In genomic region chr17:4314179-4314578, GRCh38 we compare ENCODE assay signal across 23 cellular contexts. TPM values are rescaled to one million over a fixed set of nuclear protein-coding genes. Genes with fewer than 3 reads are reported as not detected.
A peak's percentile ranks its signal among the peaks of the same experiment; 100 is the strongest.
DNase-seq lines count a peak whose midpoint lies in the region; ATAC-seq and TF ChIP-seq lines count a peak whose summit lies in the region.
"Had no signal": no experiment of that assay in that cellular context is flagged by ENCODE, and none has a peak within 500 bp of the region (broad histone marks: within the 10 kb centered on the region; RNA-seq: fewer than 3 reads in every experiment).

No MANE protein-coding gene starts in this region.

- POLR2A ChIA-PET in activated CD4-positive, alpha-beta T cell treated with anti-CD3 and anti-CD28 coated beads for 36 hours (lab: Charles Lee): no interaction called here
- POLR2A ChIA-PET in activated CD4-positive, alpha-beta T cell treated with anti-CD3 and anti-CD28 coated beads, Interleukin-2, amount 10 ng/mL, durations not matched to agents 7 days and 5 days (lab: Charles Lee): no interaction called here
- POLR2A ChIA-PET in Panc1 (lab: Charles Lee): no interaction called here

- H3K4me1 ChIP-seq in CD4-positive, CD25-positive, alpha-beta regulatory T cell (ENCODE audit: control insufficient read depth, insufficient read depth, low read length, poor library complexity, severe bottlenecking): peaks cover 20% of the 10 kb centered on the region
- H3K4me1 ChIP-seq in Panc1 (ENCODE audit: control insufficient read depth, insufficient read depth, low read length): peaks cover 43% of the 10 kb centered on the region
- H3K4me1 ChIP-seq: BE2C, SJCRH30 had no signal

- H3K4me3 ChIP-seq in CD4-positive, CD25-positive, alpha-beta regulatory T cell (ENCODE audit: low read depth, low read length): no peak overlapping the region
- no peak overlapping the region for H3K4me3 ChIP-seq in Panc1 (ENCODE audit: low read depth in 2 of 2, low read length in 2 of 2)
- H3K4me3 ChIP-seq: SJCRH30 had no signal

- H3K27me3 ChIP-seq in CD4-positive, CD25-positive, alpha-beta regulatory T cell (ENCODE audit: control insufficient read depth, insufficient read depth, low read length): no peaks in the 10 kb centered on the region
- no peaks in the 10 kb centered on the region for H3K27me3 ChIP-seq in Panc1 (ENCODE audit: control insufficient read depth, insufficient read depth, low read length)
- H3K27me3 ChIP-seq: BE2C, esophagus muscularis mucosa, SJCRH30 had no signal

- in situ Hi-C loops in Panc1 (cut with HindIII; ENCODE audit: low pct_unique_long_range_greater_than_20kb, low sequenced_read_pairs): no loop called here

- no peak for ATAC-seq in activated CD4-positive, alpha-beta T cell treated with anti-CD3 and anti-CD28 coated beads for 36 hours
- no peak for ATAC-seq in CD4-positive, CD25-positive, alpha-beta regulatory T cell (ENCODE audit: low read depth in 2 of 2)
- ATAC-seq in Panc1: no peak
- ATAC-seq: effector memory CD8-positive, alpha-beta T cell had no signal

- no peak overlapping the region for H3K4me3 Mint-ChIP-seq in activated CD4-positive, alpha-beta T cell treated with anti-CD3 and anti-CD28 coated beads for 36 hours
- no peak overlapping the region for H3K4me3 Mint-ChIP-seq in activated CD4-positive, alpha-beta T cell treated with anti-CD3 and anti-CD28 coated beads, Interleukin-2, amount 10 ng/mL, durations not matched to agents 7 days and 5 days
- H3K4me3 Mint-ChIP-seq in CD4-positive, CD25-positive, alpha-beta regulatory T cell: no peak overlapping the region
- no peak overlapping the region for H3K4me3 Mint-ChIP-seq in mesothelial cell of epicardium
- H3K4me3 Mint-ChIP-seq: activated naive CD8-positive, alpha-beta T cell treated with anti-CD3 and anti-CD28 coated beads, Interleukin-2, amount 10 ng/mL, durations not matched to agents 7 days and 5 days; effector memory CD8-positive, alpha-beta T cell; neural crest cell; T-helper 1 cell treated with Interleukin-12 subunit alpha and Interleukin-12 subunit beta and Interleukin-4 antibody, amounts not matched to agents 30 μg/mL and 1 μg/mL, for 36 hours; type B pancreatic cell had no signal

- H3K4me1 Mint-ChIP-seq in activated CD4-positive, alpha-beta T cell treated with anti-CD3 and anti-CD28 coated beads for 36 hours: peaks cover 74% of the 10 kb centered on the region
- H3K4me1 Mint-ChIP-seq in activated CD4-positive, alpha-beta T cell treated with anti-CD3 and anti-CD28 coated beads, Interleukin-2, amount 10 ng/mL, durations not matched to agents 7 days and 5 days: peaks cover 34% of the 10 kb centered on the region
- peaks cover 57 to 77% (median 63%) of the 10 kb centered on the region in 4 donors for H3K4me1 Mint-ChIP-seq in CD4-positive, CD25-positive, alpha-beta regulatory T cell
- peaks cover 61% of the 10 kb centered on the region for H3K4me1 Mint-ChIP-seq in mesothelial cell of epicardium

- DNase-seq in activated CD4-positive, alpha-beta T cell treated with anti-CD3 and anti-CD28 coated beads for 36 hours: no peak
- no peak for DNase-seq in activated CD4-positive, alpha-beta T cell treated with anti-CD3 and anti-CD28 coated beads, Interleukin-2, amount 10 ng/mL, durations not matched to agents 7 days and 5 days
- no peak for DNase-seq in CD4-positive, CD25-positive, alpha-beta regulatory T cell
- no peak for DNase-seq in Panc1 (ENCODE audit: low read depth, low spot score)
- no peak for DNase-seq in mesothelial cell of epicardium (ENCODE audit: low spot score in 2 of 2, unreplicated experiment in 2 of 2)
- no peak for DNase-seq in stimulated activated CD4-positive, alpha-beta T cell treated with anti-CD3 and anti-CD28 coated beads, Interleukin-2, amount 100 ng/mL, for 24 hours
- no peak for DNase-seq in NCI-H774 (lab: John Stamatoyannopoulos, UW)
- DNase-seq in central memory CD4-positive, alpha-beta T cell: no peak
- DNase-seq: activated naive CD8-positive, alpha-beta T cell treated with anti-CD3 and anti-CD28 coated beads, Interleukin-2, amount 10 ng/mL, durations not matched to agents 7 days and 5 days; BE2C; Calu3; effector memory CD8-positive, alpha-beta T cell; NCI-H1694; NCI-H345; posterior cingulate gyrus; SJCRH30; small intestine; stimulated activated CD4-positive, alpha-beta T cell treated with anti-CD3 and anti-CD28 coated beads, Interleukin-4, amount 100 ng/mL, for 24 hours had no signal

- no peak overlapping the region for H3K27ac ChIP-seq in CD4-positive, CD25-positive, alpha-beta regulatory T cell (ENCODE audit: insufficient read depth, low read length, poor library complexity, severe bottlenecking)
- peak overlapping the region; percentile 48; the same call in 1 of the 2 replicates for H3K27ac ChIP-seq in Panc1 (ENCODE audit: low read length)
- H3K27ac ChIP-seq: 22Rv1, SJCRH30 had no signal

- H3K9me3 Mint-ChIP-seq in activated CD4-positive, alpha-beta T cell treated with anti-CD3 and anti-CD28 coated beads for 36 hours (ENCODE audit: low read depth): no peaks in the 10 kb centered on the region
- H3K9me3 Mint-ChIP-seq in activated CD4-positive, alpha-beta T cell treated with anti-CD3 and anti-CD28 coated beads, Interleukin-2, amount 10 ng/mL, durations not matched to agents 7 days and 5 days: no peaks in the 10 kb centered on the region
- no peaks in the 10 kb centered on the region for H3K9me3 Mint-ChIP-seq in CD4-positive, CD25-positive, alpha-beta regulatory T cell
- H3K9me3 Mint-ChIP-seq in mesothelial cell of epicardium: no peaks in the 10 kb centered on the region
- H3K9me3 Mint-ChIP-seq: activated naive CD8-positive, alpha-beta T cell treated with anti-CD3 and anti-CD28 coated beads, Interleukin-2, amount 10 ng/mL, durations not matched to agents 7 days and 5 days; effector memory CD8-positive, alpha-beta T cell; T-helper 1 cell treated with Interleukin-12 subunit alpha and Interleukin-12 subunit beta and Interleukin-4 antibody, amounts not matched to agents 30 μg/mL and 1 μg/mL, for 36 hours; type B pancreatic cell had no signal

- CTCF ChIA-PET in activated CD4-positive, alpha-beta T cell treated with anti-CD3 and anti-CD28 coated beads for 36 hours (lab: Charles Lee): no interaction called here
- CTCF ChIA-PET in activated CD4-positive, alpha-beta T cell treated with anti-CD3 and anti-CD28 coated beads, Interleukin-2, amount 10 ng/mL, durations not matched to agents 7 days and 5 days (lab: Charles Lee): no interaction called here
- CTCF ChIA-PET in Panc1 (lab: Charles Lee): interaction anchor here (0.6 kb wide), 1 partner anchor 203 kb away, joined by 5 read pairs; no protein-coding TSS in a partner anchor

- peaks cover 5% of the 10 kb centered on the region for H3K36me3 Mint-ChIP-seq in activated CD4-positive, alpha-beta T cell treated with anti-CD3 and anti-CD28 coated beads for 36 hours (ENCODE audit: low read depth)
- no peaks in the 10 kb centered on the region for H3K36me3 Mint-ChIP-seq in activated CD4-positive, alpha-beta T cell treated with anti-CD3 and anti-CD28 coated beads, Interleukin-2, amount 10 ng/mL, durations not matched to agents 7 days and 5 days (ENCODE audit: low read depth)
- no peaks in the 10 kb centered on the region for H3K36me3 Mint-ChIP-seq in CD4-positive, CD25-positive, alpha-beta regulatory T cell
- no peaks in the 10 kb centered on the region for H3K36me3 Mint-ChIP-seq in mesothelial cell of epicardium

- no peaks in the 10 kb centered on the region for H3K36me3 ChIP-seq in CD4-positive, CD25-positive, alpha-beta regulatory T cell (ENCODE audit: control insufficient read depth, insufficient read depth, low read length)
- H3K36me3 ChIP-seq in Panc1 (ENCODE audit: control insufficient read depth, insufficient read depth, low read length): no peaks in the 10 kb centered on the region
- H3K36me3 ChIP-seq: BE2C, esophagus muscularis mucosa, SJCRH30 had no signal

- no peaks in the 10 kb centered on the region for H3K27me3 Mint-ChIP-seq in activated CD4-positive, alpha-beta T cell treated with anti-CD3 and anti-CD28 coated beads for 36 hours
- H3K27me3 Mint-ChIP-seq in activated CD4-positive, alpha-beta T cell treated with anti-CD3 and anti-CD28 coated beads, Interleukin-2, amount 10 ng/mL, durations not matched to agents 7 days and 5 days: no peaks in the 10 kb centered on the region
- no peaks in the 10 kb centered on the region for H3K27me3 Mint-ChIP-seq in CD4-positive, CD25-positive, alpha-beta regulatory T cell
- no peaks in the 10 kb centered on the region for H3K27me3 Mint-ChIP-seq in mesothelial cell of epicardium (ENCODE audit: low read depth)
- H3K27me3 Mint-ChIP-seq: activated naive CD8-positive, alpha-beta T cell treated with anti-CD3 and anti-CD28 coated beads, Interleukin-2, amount 10 ng/mL, durations not matched to agents 7 days and 5 days; effector memory CD8-positive, alpha-beta T cell; type B pancreatic cell had no signal

- peak overlapping the region; percentile 37 for H3K27ac Mint-ChIP-seq in activated CD4-positive, alpha-beta T cell treated with anti-CD3 and anti-CD28 coated beads for 36 hours
- no peak overlapping the region for H3K27ac Mint-ChIP-seq in activated CD4-positive, alpha-beta T cell treated with anti-CD3 and anti-CD28 coated beads, Interleukin-2, amount 10 ng/mL, durations not matched to agents 7 days and 5 days
- H3K27ac Mint-ChIP-seq in CD4-positive, CD25-positive, alpha-beta regulatory T cell: peak overlapping the region in 2 of 3 donors; percentile 8 to 17
- peak overlapping the region; percentile 58 for H3K27ac Mint-ChIP-seq in mesothelial cell of epicardium
- H3K27ac Mint-ChIP-seq: activated naive CD8-positive, alpha-beta T cell treated with anti-CD3 and anti-CD28 coated beads, Interleukin-2, amount 10 ng/mL, durations not matched to agents 7 days and 5 days; effector memory CD8-positive, alpha-beta T cell; T-helper 1 cell treated with Interleukin-12 subunit alpha and Interleukin-12 subunit beta and Interleukin-4 antibody, amounts not matched to agents 30 μg/mL and 1 μg/mL, for 36 hours had no signal

- intact Hi-C loops in activated CD4-positive, alpha-beta T cell treated with anti-CD3 and anti-CD28 coated beads for 36 hours (cut with DNase I, micrococcal nuclease): no loop called here
- intact Hi-C loops in Panc1 (cut with micrococcal nuclease; ENCODE audit: unreplicated experiment): no loop called here

- H3K9me3 ChIP-seq in CD4-positive, CD25-positive, alpha-beta regulatory T cell (ENCODE audit: control insufficient read depth in 2 of 2, low read length in 2 of 2): no peaks in the 10 kb centered on the region
- H3K9me3 ChIP-seq in Panc1 (ENCODE audit: control insufficient read depth, insufficient read depth, low read depth, low read length): no peaks in the 10 kb centered on the region
- H3K9me3 ChIP-seq: BE2C, esophagus muscularis mucosa, SJCRH30 had no signal

- TF ChIP-seq CTCF in Panc1 (IDR thresholded peaks at IDR 0.05): no peak
- no peak for TF ChIP-seq CTCF in mesothelial cell of epicardium (IDR thresholded peaks at IDR 0.05; ENCODE audit: unreplicated experiment)

- BruUV-seq in Panc1 (replicated peaks; lab: Mats Ljungman, UMichigan): no TSS peak

RNA-seq across cellular contexts. Expression of gene ANKFY1, which starts 50.4 kb away (rescaled TPM):
- total RNA-seq in activated CD4-positive, alpha-beta T cell treated with anti-CD3 and anti-CD28 coated beads for 36 hours: 10 to 100 TPM; 39.8 to 40.7 TPM
- 10 to 100 TPM; 79.1 to 87.5 TPM for total RNA-seq in activated CD4-positive, alpha-beta T cell treated with anti-CD3 and anti-CD28 coated beads, Interleukin-2, amount 10 ng/mL, durations not matched to agents 7 days and 5 days
- 61.0 TPM for total RNA-seq in CD4-positive, CD25-positive, alpha-beta regulatory T cell
- polyA plus RNA-seq in CD4-positive, CD25-positive, alpha-beta regulatory T cell: 10 to 100 TPM in 3 of 4 donors, 1 to 10 TPM in 1; 9.9 to 12.6 (median 11.0) TPM
- total RNA-seq in Panc1 (2021; ENCODE audit: unreplicated experiment): 38.6 TPM
- polyA plus RNA-seq in Panc1 (2012; ENCODE audit: insufficient read length): 27.3 TPM
- 60.4 to 64.5 TPM (median 64.3 TPM) in 3 replicates for total RNA-seq in mesothelial cell of epicardium

RNA-seq across cellular contexts. Expression of gene UBE2G1, which starts 52.3 kb away (rescaled TPM):
- total RNA-seq in activated CD4-positive, alpha-beta T cell treated with anti-CD3 and anti-CD28 coated beads for 36 hours: 10 to 100 TPM; 51.0 to 52.9 TPM
- 10 to 100 TPM; 51.6 to 56.7 TPM for total RNA-seq in activated CD4-positive, alpha-beta T cell treated with anti-CD3 and anti-CD28 coated beads, Interleukin-2, amount 10 ng/mL, durations not matched to agents 7 days and 5 days
- 67.9 TPM for total RNA-seq in CD4-positive, CD25-positive, alpha-beta regulatory T cell
- 10 to 100 TPM; 55.0 to 66.7 (median 58.7) TPM for polyA plus RNA-seq in CD4-positive, CD25-positive, alpha-beta regulatory T cell
- total RNA-seq in Panc1 (2021; ENCODE audit: unreplicated experiment) (119 TPM), mesothelial cell of epicardium (81.5 to 86.9 TPM (median 84.1 TPM) in 3 replicates)
- 87.2 TPM for polyA plus RNA-seq in Panc1 (2012; ENCODE audit: insufficient read length)
